Comparison of ENCODE assay signal across 1 cellular context in the genomic region with DNA sequence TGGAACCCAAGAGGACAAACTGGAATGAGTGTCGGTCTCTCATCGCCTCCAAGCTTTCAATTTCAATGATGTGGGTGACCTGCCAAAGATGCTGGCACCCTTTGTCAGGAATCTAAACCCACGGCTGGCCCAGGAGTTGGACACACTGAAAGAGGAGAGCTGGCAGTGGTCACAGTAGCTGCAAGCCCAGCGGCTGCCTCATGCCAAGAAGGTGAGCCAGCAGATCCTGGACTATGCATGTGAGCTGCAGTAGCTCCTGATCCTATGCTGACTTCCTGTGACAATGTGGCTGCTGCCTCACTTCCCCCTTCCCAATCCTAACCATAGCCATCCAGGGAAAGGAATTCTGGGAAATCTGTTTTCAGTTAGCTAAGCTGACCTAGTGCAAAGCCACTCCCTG.
TF ChIP-seq lines count a peak whose summit lies in the region.

No MANE protein-coding gene starts in this region.

TF ChIP-seq in H1, 55 proteins besides CTCF, POLR2A, EP300 and RAD21 (continued from another document):
- TF ChIP-seq, protein P1, sequence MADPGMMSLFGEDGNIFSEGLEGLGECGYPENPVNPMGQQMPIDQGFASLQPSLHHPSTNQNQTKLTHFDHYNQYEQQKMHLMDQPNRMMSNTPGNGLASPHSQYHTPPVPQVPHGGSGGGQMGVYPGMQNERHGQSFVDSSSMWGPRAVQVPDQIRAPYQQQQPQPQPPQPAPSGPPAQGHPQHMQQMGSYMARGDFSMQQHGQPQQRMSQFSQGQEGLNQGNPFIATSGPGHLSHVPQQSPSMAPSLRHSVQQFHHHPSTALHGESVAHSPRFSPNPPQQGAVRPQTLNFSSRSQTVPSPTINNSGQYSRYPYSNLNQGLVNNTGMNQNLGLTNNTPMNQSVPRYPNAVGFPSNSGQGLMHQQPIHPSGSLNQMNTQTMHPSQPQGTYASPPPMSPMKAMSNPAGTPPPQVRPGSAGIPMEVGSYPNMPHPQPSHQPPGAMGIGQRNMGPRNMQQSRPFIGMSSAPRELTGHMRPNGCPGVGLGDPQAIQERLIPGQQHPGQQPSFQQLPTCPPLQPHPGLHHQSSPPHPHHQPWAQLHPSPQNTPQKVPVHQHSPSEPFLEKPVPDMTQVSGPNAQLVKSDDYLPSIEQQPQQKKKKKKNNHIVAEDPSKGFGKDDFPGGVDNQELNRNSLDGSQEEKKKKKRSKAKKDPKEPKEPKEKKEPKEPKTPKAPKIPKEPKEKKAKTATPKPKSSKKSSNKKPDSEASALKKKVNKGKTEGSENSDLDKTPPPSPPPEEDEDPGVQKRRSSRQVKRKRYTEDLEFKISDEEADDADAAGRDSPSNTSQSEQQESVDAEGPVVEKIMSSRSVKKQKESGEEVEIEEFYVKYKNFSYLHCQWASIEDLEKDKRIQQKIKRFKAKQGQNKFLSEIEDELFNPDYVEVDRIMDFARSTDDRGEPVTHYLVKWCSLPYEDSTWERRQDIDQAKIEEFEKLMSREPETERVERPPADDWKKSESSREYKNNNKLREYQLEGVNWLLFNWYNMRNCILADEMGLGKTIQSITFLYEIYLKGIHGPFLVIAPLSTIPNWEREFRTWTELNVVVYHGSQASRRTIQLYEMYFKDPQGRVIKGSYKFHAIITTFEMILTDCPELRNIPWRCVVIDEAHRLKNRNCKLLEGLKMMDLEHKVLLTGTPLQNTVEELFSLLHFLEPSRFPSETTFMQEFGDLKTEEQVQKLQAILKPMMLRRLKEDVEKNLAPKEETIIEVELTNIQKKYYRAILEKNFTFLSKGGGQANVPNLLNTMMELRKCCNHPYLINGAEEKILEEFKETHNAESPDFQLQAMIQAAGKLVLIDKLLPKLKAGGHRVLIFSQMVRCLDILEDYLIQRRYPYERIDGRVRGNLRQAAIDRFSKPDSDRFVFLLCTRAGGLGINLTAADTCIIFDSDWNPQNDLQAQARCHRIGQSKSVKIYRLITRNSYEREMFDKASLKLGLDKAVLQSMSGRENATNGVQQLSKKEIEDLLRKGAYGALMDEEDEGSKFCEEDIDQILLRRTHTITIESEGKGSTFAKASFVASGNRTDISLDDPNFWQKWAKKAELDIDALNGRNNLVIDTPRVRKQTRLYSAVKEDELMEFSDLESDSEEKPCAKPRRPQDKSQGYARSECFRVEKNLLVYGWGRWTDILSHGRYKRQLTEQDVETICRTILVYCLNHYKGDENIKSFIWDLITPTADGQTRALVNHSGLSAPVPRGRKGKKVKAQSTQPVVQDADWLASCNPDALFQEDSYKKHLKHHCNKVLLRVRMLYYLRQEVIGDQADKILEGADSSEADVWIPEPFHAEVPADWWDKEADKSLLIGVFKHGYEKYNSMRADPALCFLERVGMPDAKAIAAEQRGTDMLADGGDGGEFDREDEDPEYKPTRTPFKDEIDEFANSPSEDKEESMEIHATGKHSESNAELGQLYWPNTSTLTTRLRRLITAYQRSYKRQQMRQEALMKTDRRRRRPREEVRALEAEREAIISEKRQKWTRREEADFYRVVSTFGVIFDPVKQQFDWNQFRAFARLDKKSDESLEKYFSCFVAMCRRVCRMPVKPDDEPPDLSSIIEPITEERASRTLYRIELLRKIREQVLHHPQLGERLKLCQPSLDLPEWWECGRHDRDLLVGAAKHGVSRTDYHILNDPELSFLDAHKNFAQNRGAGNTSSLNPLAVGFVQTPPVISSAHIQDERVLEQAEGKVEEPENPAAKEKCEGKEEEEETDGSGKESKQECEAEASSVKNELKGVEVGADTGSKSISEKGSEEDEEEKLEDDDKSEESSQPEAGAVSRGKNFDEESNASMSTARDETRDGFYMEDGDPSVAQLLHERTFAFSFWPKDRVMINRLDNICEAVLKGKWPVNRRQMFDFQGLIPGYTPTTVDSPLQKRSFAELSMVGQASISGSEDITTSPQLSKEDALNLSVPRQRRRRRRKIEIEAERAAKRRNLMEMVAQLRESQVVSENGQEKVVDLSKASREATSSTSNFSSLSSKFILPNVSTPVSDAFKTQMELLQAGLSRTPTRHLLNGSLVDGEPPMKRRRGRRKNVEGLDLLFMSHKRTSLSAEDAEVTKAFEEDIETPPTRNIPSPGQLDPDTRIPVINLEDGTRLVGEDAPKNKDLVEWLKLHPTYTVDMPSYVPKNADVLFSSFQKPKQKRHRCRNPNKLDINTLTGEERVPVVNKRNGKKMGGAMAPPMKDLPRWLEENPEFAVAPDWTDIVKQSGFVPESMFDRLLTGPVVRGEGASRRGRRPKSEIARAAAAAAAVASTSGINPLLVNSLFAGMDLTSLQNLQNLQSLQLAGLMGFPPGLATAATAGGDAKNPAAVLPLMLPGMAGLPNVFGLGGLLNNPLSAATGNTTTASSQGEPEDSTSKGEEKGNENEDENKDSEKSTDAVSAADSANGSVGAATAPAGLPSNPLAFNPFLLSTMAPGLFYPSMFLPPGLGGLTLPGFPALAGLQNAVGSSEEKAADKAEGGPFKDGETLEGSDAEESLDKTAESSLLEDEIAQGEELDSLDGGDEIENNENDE (IDR thresholded peaks at IDR 0.05; ENCODE audit: insufficient replicate concordance, low read length) = no peak
- no peak for TF ChIP-seq FOSL1 (IDR thresholded peaks at IDR 0.05; ENCODE audit: insufficient read depth, low read depth, low read length)
- TF ChIP-seq EGR1 (IDR thresholded peaks at IDR 0.05; ENCODE audit: borderline replicate concordance, low read depth, low read length) = no peak
- TF ChIP-seq KDM4A (IDR thresholded peaks at IDR 0.05; ENCODE audit: low read depth, low read length, severe bottlenecking) = no peak
- TF ChIP-seq RNF2 (IDR thresholded peaks at IDR 0.05; ENCODE audit: borderline replicate concordance, low read depth, low read length, missing control alignments, poor library complexity, severe bottlenecking) = no peak
- no peak for TF ChIP-seq SP2 (IDR thresholded peaks at IDR 0.05; ENCODE audit: low read length)
- no peak for TF ChIP-seq YY1 (IDR thresholded peaks at IDR 0.05; ENCODE audit: low read depth, low read length)
- no peak for TF ChIP-seq TAF7 (optimal IDR thresholded peaks at IDR 0.05; ENCODE audit: borderline replicate concordance, low read depth, low read length)
- TF ChIP-seq, protein P2, sequence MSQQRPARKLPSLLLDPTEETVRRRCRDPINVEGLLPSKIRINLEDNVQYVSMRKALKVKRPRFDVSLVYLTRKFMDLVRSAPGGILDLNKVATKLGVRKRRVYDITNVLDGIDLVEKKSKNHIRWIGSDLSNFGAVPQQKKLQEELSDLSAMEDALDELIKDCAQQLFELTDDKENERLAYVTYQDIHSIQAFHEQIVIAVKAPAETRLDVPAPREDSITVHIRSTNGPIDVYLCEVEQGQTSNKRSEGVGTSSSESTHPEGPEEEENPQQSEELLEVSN (IDR thresholded peaks at IDR 0.05) = no peak
- TF ChIP-seq TBP (IDR thresholded peaks at IDR 0.05; ENCODE audit: low read depth, low read length) = no peak
- no peak for TF ChIP-seq CBX8 (IDR thresholded peaks at IDR 0.05; ENCODE audit: borderline replicate concordance, low read depth, low read length)
- TF ChIP-seq CTBP2 (IDR thresholded peaks at IDR 0.05; ENCODE audit: borderline replicate concordance, insufficient read depth, insufficient read length, low read length) = no peak
- TF ChIP-seq RXRA (IDR thresholded peaks at IDR 0.05; ENCODE audit: insufficient read depth, low read depth, low read length) = no peak
